Comparison of ENCODE assay signal across 17 cellular contexts in the genomic region with DNA sequence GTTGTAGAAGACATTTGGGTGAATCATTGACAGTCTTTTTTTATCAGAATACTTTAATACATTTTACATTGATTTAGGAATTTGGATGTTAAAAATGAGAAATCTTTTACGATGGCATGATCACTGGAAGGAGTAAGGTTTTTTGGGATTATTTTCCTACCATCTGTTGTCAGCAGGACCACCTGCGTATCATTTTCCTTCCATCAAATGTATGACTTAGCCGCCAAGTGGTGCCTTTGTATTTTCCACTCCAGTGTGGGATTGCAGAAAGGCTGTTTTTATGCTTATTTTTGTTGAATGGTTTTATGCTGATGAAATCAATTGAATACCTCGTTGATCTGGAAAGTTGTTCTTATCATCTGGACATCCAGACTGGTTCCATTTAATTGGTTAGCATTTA. TPM values are rescaled to one million over a fixed set of nuclear protein-coding genes. Genes with fewer than 3 reads are reported as not detected.
DNase-seq lines count a peak whose midpoint lies in the region; ATAC-seq lines count a peak whose summit lies in the region.
"Had no signal": no experiment of that assay in that cellular context is flagged by ENCODE, and none has a peak within 500 bp of the region (broad histone marks: within the 10 kb centered on the region; RNA-seq: fewer than 3 reads in every experiment).

No MANE protein-coding gene starts in this region.

- H3K27ac Mint-ChIP-seq in activated naive CD4-positive, alpha-beta T cell treated with anti-CD3 and anti-CD28 coated beads for 36 hours = no peak overlapping the region
- H3K27ac Mint-ChIP-seq in activated CD4-positive, alpha-beta T cell treated with anti-CD3 and anti-CD28 coated beads for 36 hours = no peak overlapping the region
- H3K27ac Mint-ChIP-seq: CD4-positive, alpha-beta memory T cell had no signal

- no peak overlapping the region for H3K4me3 ChIP-seq in muscle layer of duodenum (ENCODE audit: low read depth in 1 of 2, low read length in 2 of 2)
- no peak overlapping the region for H3K4me3 ChIP-seq in subcutaneous abdominal adipose tissue (ENCODE audit: low read depth in 1 of 5, low read length in 5 of 5)
- H3K4me3 ChIP-seq: A549, BLaER1, GM12878 had no signal

- H3K36me3 ChIP-seq in muscle layer of duodenum (ENCODE audit: control insufficient read depth in 1 of 2, insufficient read depth in 2 of 2, low read length in 2 of 2) (no peaks in the 10 kb centered on the region), subcutaneous abdominal adipose tissue (ENCODE audit: control insufficient read depth in 5 of 5, insufficient read depth in 5 of 5, low read length in 5 of 5) (no peaks in the 10 kb centered on the region)

- H3K27me3 Mint-ChIP-seq in activated naive CD4-positive, alpha-beta T cell treated with anti-CD3 and anti-CD28 coated beads for 36 hours (ENCODE audit: low read depth) = peaks cover 12% of the 10 kb centered on the region
- H3K27me3 Mint-ChIP-seq in activated CD4-positive, alpha-beta T cell treated with anti-CD3 and anti-CD28 coated beads for 36 hours = peaks cover 11% of the 10 kb centered on the region

- H3K9me3 ChIP-seq in muscle layer of duodenum (ENCODE audit: control insufficient read depth in 1 of 2, low read length in 2 of 2) (no peaks in the 10 kb centered on the region), subcutaneous abdominal adipose tissue (ENCODE audit: control insufficient read depth in 5 of 5, low read length in 5 of 5) (no peaks in the 10 kb centered on the region)
- H3K9me3 ChIP-seq: A549, BLaER1 had no signal

- H3K9ac ChIP-seq in subcutaneous abdominal adipose tissue (ENCODE audit: low read length in 5 of 5) = no peak overlapping the region
- H3K9ac ChIP-seq: BLaER1 had no signal

- no peaks in the 10 kb centered on the region for H3K36me3 Mint-ChIP-seq in activated naive CD4-positive, alpha-beta T cell treated with anti-CD3 and anti-CD28 coated beads for 36 hours (ENCODE audit: low read depth)
- H3K36me3 Mint-ChIP-seq in activated CD4-positive, alpha-beta T cell treated with anti-CD3 and anti-CD28 coated beads for 36 hours (ENCODE audit: low read depth) = no peaks in the 10 kb centered on the region
- H3K36me3 Mint-ChIP-seq: CD4-positive, alpha-beta memory T cell had no signal

- peak overlapping the region; percentile 19 for H3K27ac ChIP-seq in muscle layer of duodenum (ENCODE audit: low read length)
- H3K27ac ChIP-seq in subcutaneous abdominal adipose tissue (ENCODE audit: low read depth, low read length) = peak overlapping the region; percentile 69
- H3K27ac ChIP-seq: BLaER1 had no signal

- H3K4me1 Mint-ChIP-seq in activated naive CD4-positive, alpha-beta T cell treated with anti-CD3 and anti-CD28 coated beads for 36 hours (ENCODE audit: low read depth) = no peaks in the 10 kb centered on the region
- H3K4me1 Mint-ChIP-seq in activated CD4-positive, alpha-beta T cell treated with anti-CD3 and anti-CD28 coated beads for 36 hours = no peaks in the 10 kb centered on the region
- H3K4me1 Mint-ChIP-seq: CD4-positive, alpha-beta memory T cell had no signal

- H3K9me3 Mint-ChIP-seq in activated naive CD4-positive, alpha-beta T cell treated with anti-CD3 and anti-CD28 coated beads for 36 hours = no peaks in the 10 kb centered on the region
- no peaks in the 10 kb centered on the region for H3K9me3 Mint-ChIP-seq in activated CD4-positive, alpha-beta T cell treated with anti-CD3 and anti-CD28 coated beads for 36 hours (ENCODE audit: low read depth)
- H3K9me3 Mint-ChIP-seq: CD4-positive, alpha-beta memory T cell had no signal

- no peak for ATAC-seq in activated CD4-positive, alpha-beta T cell treated with anti-CD3 and anti-CD28 coated beads for 36 hours
- ATAC-seq: GM12878 had no signal

- POLR2A ChIA-PET in activated CD4-positive, alpha-beta T cell treated with anti-CD3 and anti-CD28 coated beads for 36 hours (lab: Charles Lee) = no interaction called here

- DNase-seq in NCI-H524 treated with DMSO at 0.1 percent for 48 hours (lab: John Stamatoyannopoulos, UW) = peak; percentile 76
- peak; percentile 76 for DNase-seq in cerebellar cortex (ENCODE audit: low spot score)
- no peak for DNase-seq in activated naive CD4-positive, alpha-beta T cell treated with anti-CD3 and anti-CD28 coated beads for 36 hours
- no peak for DNase-seq in EL
- no peak for DNase-seq in activated CD4-positive, alpha-beta T cell treated with anti-CD3 and anti-CD28 coated beads for 36 hours
- DNase-seq: CD4-positive, alpha-beta memory T cell; DMS153; NCI-H1105; NCI-H2081; NCI-H510A; RPMI8226; SHP77 treated with DMSO at 0.1 percent for 48 hours had no signal

- H3K27me3 ChIP-seq in muscle layer of duodenum (ENCODE audit: low read depth, low read length) (no peaks in the 10 kb centered on the region), subcutaneous abdominal adipose tissue (ENCODE audit: control insufficient read depth in 5 of 5, insufficient read depth in 4 of 5, low read length in 5 of 5) (no peaks in the 10 kb centered on the region)
- H3K27me3 ChIP-seq: BLaER1 had no signal

- intact Hi-C loops in activated naive CD4-positive, alpha-beta T cell treated with anti-CD3 and anti-CD28 coated beads for 36 hours (cut with micrococcal nuclease) = no loop called here
- intact Hi-C loops in activated CD4-positive, alpha-beta T cell treated with anti-CD3 and anti-CD28 coated beads for 36 hours (cut with DNase I, micrococcal nuclease) = no loop called here

- CTCF ChIA-PET in activated naive CD4-positive, alpha-beta T cell treated with anti-CD3 and anti-CD28 coated beads for 36 hours (lab: Charles Lee) = no interaction called here
- CTCF ChIA-PET in activated CD4-positive, alpha-beta T cell treated with anti-CD3 and anti-CD28 coated beads for 36 hours (lab: Charles Lee) = no interaction called here

- H3K4me3 Mint-ChIP-seq in activated naive CD4-positive, alpha-beta T cell treated with anti-CD3 and anti-CD28 coated beads for 36 hours = no peak overlapping the region
- H3K4me3 Mint-ChIP-seq in activated CD4-positive, alpha-beta T cell treated with anti-CD3 and anti-CD28 coated beads for 36 hours = no peak overlapping the region
- H3K4me3 Mint-ChIP-seq: CD4-positive, alpha-beta memory T cell had no signal

- H3K4me1 ChIP-seq in muscle layer of duodenum (ENCODE audit: control insufficient read depth in 1 of 2, insufficient read depth in 2 of 2, low read length in 2 of 2) (peaks cover 8 to 38% of the 10 kb centered on the region in 2 donors), subcutaneous abdominal adipose tissue (ENCODE audit: control insufficient read depth in 5 of 5, insufficient read depth in 5 of 5, low read length in 5 of 5) (peaks cover 0 to 31% (median 13%) of the 10 kb centered on the region in 5 donors)

RNA-seq across cellular contexts. Expression of a gene that starts 35.8 kb away (rescaled TPM):
- under 1 TPM; 0.62 to 0.77 TPM for total RNA-seq in activated naive CD4-positive, alpha-beta T cell treated with anti-CD3 and anti-CD28 coated beads for 36 hours
- 1 to 10 TPM; 4.1 to 5.0 TPM for total RNA-seq in activated CD4-positive, alpha-beta T cell treated with anti-CD3 and anti-CD28 coated beads for 36 hours

Comparison
In these comparisons a context has a peak if more than half of its experiments do, and no peak if none do; other contexts are left out.
1. DNase-seq: peak in NCI-H524 treated with DMSO at 0.1 percent for 48 hours (single experiment) and cerebellar cortex (single experiment); none in activated naive CD4-positive, alpha-beta T cell treated with anti-CD3 and anti-CD28 coated beads for 36 hours (single experiment), EL (single experiment) and activated CD4-positive, alpha-beta T cell treated with anti-CD3 and anti-CD28 coated beads for 36 hours (single experiment).